11 cellular contexts compared by ENCODE assay signal in genomic region chr10:3099291-3100092, GRCh38. TPM values are rescaled to one million over a fixed set of nuclear protein-coding genes. Genes with fewer than 3 reads are reported as not detected.
DNase-seq lines count a peak whose midpoint lies in the region; ATAC-seq and TF ChIP-seq lines count a peak whose summit lies in the region.
"Had no signal": no experiment of that assay in that cellular context is flagged by ENCODE, and none has a peak within 500 bp of the region (broad histone marks: within the 10 kb centered on the region; RNA-seq: fewer than 3 reads in every experiment).

No MANE protein-coding gene starts in this region.

- H3K27ac Mint-ChIP-seq in central memory CD8-positive, alpha-beta T cell (ENCODE audit: low read depth), result peak overlapping the region; percentile 13
- H3K27ac Mint-ChIP-seq in osteocyte (ENCODE audit: unreplicated experiment), result peak overlapping the region; percentile 54
- H3K27ac Mint-ChIP-seq in activated CD4-positive, alpha-beta memory T cell treated with anti-CD3 and anti-CD28 coated beads, Interleukin-2, amount 10 ng/mL, durations not matched to agents 7 days and 5 days, result no peak overlapping the region

- peaks cover 27% of the 10 kb centered on the region for H3K36me3 Mint-ChIP-seq in central memory CD8-positive, alpha-beta T cell (ENCODE audit: insufficient read depth)
- peaks cover 38% of the 10 kb centered on the region for H3K36me3 Mint-ChIP-seq in osteocyte (ENCODE audit: unreplicated experiment)
- peaks cover 65% of the 10 kb centered on the region for H3K36me3 Mint-ChIP-seq in activated CD4-positive, alpha-beta memory T cell treated with anti-CD3 and anti-CD28 coated beads, Interleukin-2, amount 10 ng/mL, durations not matched to agents 7 days and 5 days (ENCODE audit: low read depth)

- DNase-seq in EL (peak; percentile 29), NCI-H226 (peak; percentile 68), osteocyte (ENCODE audit: extremely low spot score, unreplicated experiment) (no peak), NAMALWA (ENCODE audit: low spot score) (no peak)
- no peak for DNase-seq in central memory CD8-positive, alpha-beta T cell (ENCODE audit: low spot score in 2 of 2)
- no peak for DNase-seq in activated CD4-positive, alpha-beta memory T cell treated with anti-CD3 and anti-CD28 coated beads, Interleukin-2, amount 10 ng/mL, durations not matched to agents 7 days and 5 days
- DNase-seq: activated effector memory CD4-positive, alpha-beta T cell treated with Interleukin-2 at 50 U/mL for 16 hours; endodermal cell; right cardiac atrium had no signal

- peaks cover 21% of the 10 kb centered on the region for H3K4me1 Mint-ChIP-seq in central memory CD8-positive, alpha-beta T cell
- peaks cover 49% of the 10 kb centered on the region for H3K4me1 Mint-ChIP-seq in osteocyte (ENCODE audit: unreplicated experiment)
- H3K4me1 Mint-ChIP-seq in activated CD4-positive, alpha-beta memory T cell treated with anti-CD3 and anti-CD28 coated beads, Interleukin-2, amount 10 ng/mL, durations not matched to agents 7 days and 5 days, result peaks cover 34% of the 10 kb centered on the region

- POLR2A ChIA-PET in activated CD4-positive, alpha-beta memory T cell treated with anti-CD3 and anti-CD28 coated beads, Interleukin-2, amount 10 ng/mL, durations not matched to agents 7 days and 5 days (lab: Charles Lee), result no interaction called here

- no peaks in the 10 kb centered on the region for H3K9me3 Mint-ChIP-seq in central memory CD8-positive, alpha-beta T cell
- no peaks in the 10 kb centered on the region for H3K9me3 Mint-ChIP-seq in osteocyte (ENCODE audit: unreplicated experiment)
- H3K9me3 Mint-ChIP-seq in activated CD4-positive, alpha-beta memory T cell treated with anti-CD3 and anti-CD28 coated beads, Interleukin-2, amount 10 ng/mL, durations not matched to agents 7 days and 5 days, result no peaks in the 10 kb centered on the region
- H3K9me3 Mint-ChIP-seq: endodermal cell had no signal

- no peak for ATAC-seq in central memory CD8-positive, alpha-beta T cell (replicated peaks; ENCODE audit: extremely low read depth, poor library complexity, severe bottlenecking)
- ATAC-seq in HG03135 (IDR thresholded peaks at IDR 0.05; ENCODE audit: unreplicated experiment) (no peak), HG03196 (IDR thresholded peaks at IDR 0.05; ENCODE audit: unreplicated experiment) (no peak)
- ATAC-seq: right cardiac atrium had no signal

- H3K27me3 Mint-ChIP-seq in central memory CD8-positive, alpha-beta T cell, result no peaks in the 10 kb centered on the region
- H3K27me3 Mint-ChIP-seq in osteocyte (ENCODE audit: unreplicated experiment), result no peaks in the 10 kb centered on the region
- no peaks in the 10 kb centered on the region for H3K27me3 Mint-ChIP-seq in activated CD4-positive, alpha-beta memory T cell treated with anti-CD3 and anti-CD28 coated beads, Interleukin-2, amount 10 ng/mL, durations not matched to agents 7 days and 5 days

- no peak overlapping the region for H3K4me3 Mint-ChIP-seq in central memory CD8-positive, alpha-beta T cell
- no peak overlapping the region for H3K4me3 Mint-ChIP-seq in osteocyte (ENCODE audit: unreplicated experiment)
- H3K4me3 Mint-ChIP-seq in activated CD4-positive, alpha-beta memory T cell treated with anti-CD3 and anti-CD28 coated beads, Interleukin-2, amount 10 ng/mL, durations not matched to agents 7 days and 5 days, result no peak overlapping the region
- H3K4me3 Mint-ChIP-seq: endodermal cell had no signal

- no peak for TF ChIP-seq CTCF in osteocyte (IDR thresholded peaks at IDR 0.05)

- CTCF ChIA-PET in activated CD4-positive, alpha-beta memory T cell treated with anti-CD3 and anti-CD28 coated beads, Interleukin-2, amount 10 ng/mL, durations not matched to agents 7 days and 5 days (lab: Charles Lee), result no interaction called here

RNA-seq across cellular contexts. Expression of gene PFKP, which starts 32.1 kb away (rescaled TPM):
- total RNA-seq in osteocyte, result 150 and 158 TPM in 2 replicates
- 100 to 1,000 TPM; 214 to 215 TPM for total RNA-seq in activated CD4-positive, alpha-beta memory T cell treated with anti-CD3 and anti-CD28 coated beads, Interleukin-2, amount 10 ng/mL, durations not matched to agents 7 days and 5 days

Comparison
In these comparisons a context has a peak if more than half of its experiments do, and no peak if none do; other contexts are left out.
1. DNase-seq: peak in EL (single experiment) and NCI-H226 (single experiment); none in central memory CD8-positive, alpha-beta T cell (0 of 2), osteocyte (single experiment), activated CD4-positive, alpha-beta memory T cell treated with anti-CD3 and anti-CD28 coated beads, Interleukin-2, amount 10 ng/mL, durations not matched to agents 7 days and 5 days (single experiment) and NAMALWA (single experiment).